Comparison of ENCODE assay signal across 10 cellular contexts in the genomic region with DNA sequence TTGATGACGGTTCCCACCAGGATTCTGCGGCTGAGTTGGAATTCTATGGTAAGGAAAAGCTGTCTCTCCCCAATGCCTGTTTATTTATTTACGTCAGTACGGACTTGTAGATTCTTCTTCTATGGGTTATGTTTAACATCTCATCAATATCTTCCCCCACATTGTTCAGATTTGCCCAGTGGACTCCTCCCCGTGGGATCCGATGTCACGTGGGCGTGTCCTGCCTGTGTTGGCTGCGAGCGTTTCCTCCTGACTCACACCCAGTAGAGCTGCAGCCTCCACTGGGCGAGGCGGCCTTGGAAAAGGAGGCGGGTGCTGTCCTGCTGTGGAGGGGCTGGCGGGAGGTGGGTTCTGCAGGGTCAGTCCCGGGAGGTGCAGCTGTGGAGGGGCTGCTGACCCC. TPM values are rescaled to one million over a fixed set of nuclear protein-coding genes. Genes with fewer than 3 reads are reported as not detected.
DNase-seq lines count a peak whose midpoint lies in the region; ATAC-seq, FAIRE-seq and TF ChIP-seq lines count a peak whose summit lies in the region.
"Had no signal": no experiment of that assay in that cellular context is flagged by ENCODE, and none has a peak within 500 bp of the region (broad histone marks: within the 10 kb centered on the region; RNA-seq: fewer than 3 reads in every experiment).

No MANE protein-coding gene starts in this region.

- FAIRE-seq in K562 (lab: Jason Lieb, UNC), result peak; percentile 62
- FAIRE-seq: TTC549 had no signal

- no peak overlapping the region for H3K4me3 ChIP-seq in BLaER1 treated with 17β-estradiol and CSF1 and Interleukin-3, amounts not matched to agents 10 nM and 100 nM
- H3K4me3 ChIP-seq in K562 (no peak overlapping the region), esophagus muscularis mucosa (no peak overlapping the region)

- H3K9ac ChIP-seq in BLaER1 treated with 17β-estradiol and CSF1 and Interleukin-3, amounts not matched to agents 10 nM and 100 nM, result no peak overlapping the region
- no peak overlapping the region for H3K9ac ChIP-seq in K562 (ENCODE audit: insufficient read depth in 1 of 2, low read depth in 2 of 2, low read length in 2 of 2)

- peaks cover 13 to 46% (median 43%) of the 10 kb centered on the region in 11 experiments for H3K27me3 ChIP-seq in BLaER1 treated with 17β-estradiol and CSF1 and Interleukin-3, amounts not matched to agents 10 nM and 100 nM
- H3K27me3 ChIP-seq in K562 (ENCODE audit: control insufficient read depth in 2 of 2, insufficient read depth in 2 of 2, low read length in 2 of 2) (peaks cover 37 to 86% of the 10 kb centered on the region in 2 experiments), esophagus muscularis mucosa (peaks cover 0 to 100% (median 13%) of the 10 kb centered on the region in 4 donors)

- H3K4me1 ChIP-seq in BLaER1 treated with 17β-estradiol and CSF1 and Interleukin-3, amounts not matched to agents 10 nM and 100 nM, result peaks cover 12 to 54% (median 33%) of the 10 kb centered on the region in 10 experiments
- peaks cover 13 to 34% of the 10 kb centered on the region in 2 experiments; a peak in 4 of 5 replicates for H3K4me1 ChIP-seq in K562 (replicated peaks in 1 of 2; ENCODE audit: control insufficient read depth in 2 of 2, insufficient read depth in 2 of 2, low read length in 2 of 2)
- peaks cover 0 to 20% (median 15%) of the 10 kb centered on the region in 4 donors for H3K4me1 ChIP-seq in esophagus muscularis mucosa

- H3K9me3 ChIP-seq in BLaER1 treated with 17β-estradiol and CSF1 and Interleukin-3, amounts not matched to agents 10 nM and 100 nM (replicated peaks in 1 of 11), result peaks cover 0 to 15% (median 0%) of the 10 kb centered on the region in 11 experiments; a peak in 4 of 22 replicates
- H3K9me3 ChIP-seq in K562 (replicated peaks; ENCODE audit: control insufficient read depth, insufficient read depth, low read depth, low read length), result no peaks in the 10 kb centered on the region
- H3K9me3 ChIP-seq in esophagus muscularis mucosa, result no peaks in the 10 kb centered on the region

- ATAC-seq in K562, result peak; percentile 15; the same call in 1 of the 3 replicates
- ATAC-seq in left lobe of liver, result peak; percentile 39
- no peak for ATAC-seq in HG03521 (IDR thresholded peaks at IDR 0.05; ENCODE audit: unreplicated experiment)

- intact Hi-C loops in K562 (cut with micrococcal nuclease), result no loop called here
- intact Hi-C loops in esophagus muscularis mucosa (cut with DNase I), result no loop called here

- 4% methylated on average over 15 of the region's 15 CpGs for WGBS in K562 (ENCODE audit: insufficient coverage, low coverage, missing lambda C conversion rate)
- WGBS in esophagus muscularis mucosa, result 11% methylated on average over 13 of the region's 15 CpGs

- no peaks in the 10 kb centered on the region for H3K79me2 ChIP-seq in K562 (ENCODE audit: control insufficient read depth, insufficient read depth, low read length)

- DNase-seq in HUDEP-2 (lab: John Stamatoyannopoulos, UW; ENCODE audit: unreplicated experiment in 76 of 76), result peak in 41 of 76 experiments; percentile 4 to 61 (median 31)
- DNase-seq in K562 (ENCODE audit: extremely low read depth in 1 of 4, low spot score in 3 of 4), result peak; percentile 56 to 67 (median 62)
- no peak for DNase-seq in left lobe of liver (ENCODE audit: low spot score)
- no peak for DNase-seq in T-helper 9 cell
- no peak for DNase-seq in esophagus muscularis mucosa (ENCODE audit: extremely low spot score)
- DNase-seq in NCI-H2029 (lab: John Stamatoyannopoulos, UW), result no peak
- DNase-seq: MM.1S had no signal

- TF ChIP-seq RAD21 in K562 (CRISPR knock-in tag; conservative IDR thresholded peaks at IDR 0.05 in 1 of 2, IDR thresholded peaks at IDR 0.05 in 1 of 2), result no peak

- CTCF ChIA-PET in K562 (lab: Yijun Ruan, JAX; ENCODE audit: low intra/inter-chr PET ratio), result no interaction called here

- H3K27ac ChIP-seq in BLaER1 treated with 17β-estradiol and CSF1 and Interleukin-3, amounts not matched to agents 10 nM and 100 nM, result no peak overlapping the region
- no peak overlapping the region for H3K27ac ChIP-seq in K562 (ENCODE audit: extremely low read depth, low read depth, low read length)
- no peak overlapping the region for H3K27ac ChIP-seq in esophagus muscularis mucosa (replicated peaks in 1 of 4)

- in situ Hi-C loops in K562 (cut with MboI), result no loop called here

- TF ChIP-seq CTCF in K562 (IDR thresholded peaks at IDR 0.05 in 2 of 3, conservative IDR thresholded peaks at IDR 0.05 in 1 of 3; ENCODE audit: insufficient read depth in 2 of 3, low read depth in 1 of 3, low read length in 3 of 3) (no peak), esophagus muscularis mucosa (IDR thresholded peaks at IDR 0.05) (no peak)

- H2AFZ ChIP-seq in K562 (ENCODE audit: low read depth, low read length), result no peak overlapping the region

- peaks cover 3% of the 10 kb centered on the region for H3K9me1 ChIP-seq in K562 (ENCODE audit: control insufficient read depth, insufficient read depth, low read length)

- peaks cover 0 to 4% (median 0%) of the 10 kb centered on the region in 11 experiments; a peak in 1 of 22 replicates for H3K36me3 ChIP-seq in BLaER1 treated with 17β-estradiol and CSF1 and Interleukin-3, amounts not matched to agents 10 nM and 100 nM
- no peaks in the 10 kb centered on the region for H3K36me3 ChIP-seq in K562 (ENCODE audit: control insufficient read depth, insufficient read depth, low read length)
- no peaks in the 10 kb centered on the region for H3K36me3 ChIP-seq in esophagus muscularis mucosa

- H4K20me1 ChIP-seq in BLaER1 treated with 17β-estradiol and CSF1 and Interleukin-3, amounts not matched to agents 10 nM and 100 nM, result peaks cover 0 to 13% (median 0%) of the 10 kb centered on the region in 11 experiments; a peak in 9 of 22 replicates
- H4K20me1 ChIP-seq in K562 (replicated peaks; ENCODE audit: control insufficient read depth, insufficient read depth, low read length), result peaks cover 11% of the 10 kb centered on the region; the same call in 1 of the 2 replicates

- no peak for TF ChIP-seq POLR2A in K562 (conservative IDR thresholded peaks at IDR 0.05)
- TF ChIP-seq POLR2A in esophagus muscularis mucosa (IDR thresholded peaks at IDR 0.05; ENCODE audit: low read depth), result no peak

- no peak for TF ChIP-seq EP300 in K562 (IDR thresholded peaks at IDR 0.05; ENCODE audit: low read length)
- no peak for TF ChIP-seq EP300 in esophagus muscularis mucosa (IDR thresholded peaks at IDR 0.05)

- POLR2A ChIA-PET in K562 (lab: Yijun Ruan, JAX), result interaction anchor here (0.8 to 1.6 kb wide), 2 partner anchors 11 to 100 kb away, joined by 3 to 4 read pairs; no protein-coding TSS in a partner anchor

- no TSS peak for BruUV-seq in K562 (replicated peaks; lab: Mats Ljungman, UMichigan)

- peak overlapping the region; percentile 42 to 94 (median 56) for H3K4me2 ChIP-seq in BLaER1 treated with 17β-estradiol and CSF1 and Interleukin-3, amounts not matched to agents 10 nM and 100 nM
- no peak overlapping the region for H3K4me2 ChIP-seq in K562 (ENCODE audit: insufficient read depth, low read length)

TF ChIP-seq in K562, 482 proteins besides CTCF, POLR2A, EP300 and RAD21 (continues in another document):
- TF ChIP-seq, protein P1, sequence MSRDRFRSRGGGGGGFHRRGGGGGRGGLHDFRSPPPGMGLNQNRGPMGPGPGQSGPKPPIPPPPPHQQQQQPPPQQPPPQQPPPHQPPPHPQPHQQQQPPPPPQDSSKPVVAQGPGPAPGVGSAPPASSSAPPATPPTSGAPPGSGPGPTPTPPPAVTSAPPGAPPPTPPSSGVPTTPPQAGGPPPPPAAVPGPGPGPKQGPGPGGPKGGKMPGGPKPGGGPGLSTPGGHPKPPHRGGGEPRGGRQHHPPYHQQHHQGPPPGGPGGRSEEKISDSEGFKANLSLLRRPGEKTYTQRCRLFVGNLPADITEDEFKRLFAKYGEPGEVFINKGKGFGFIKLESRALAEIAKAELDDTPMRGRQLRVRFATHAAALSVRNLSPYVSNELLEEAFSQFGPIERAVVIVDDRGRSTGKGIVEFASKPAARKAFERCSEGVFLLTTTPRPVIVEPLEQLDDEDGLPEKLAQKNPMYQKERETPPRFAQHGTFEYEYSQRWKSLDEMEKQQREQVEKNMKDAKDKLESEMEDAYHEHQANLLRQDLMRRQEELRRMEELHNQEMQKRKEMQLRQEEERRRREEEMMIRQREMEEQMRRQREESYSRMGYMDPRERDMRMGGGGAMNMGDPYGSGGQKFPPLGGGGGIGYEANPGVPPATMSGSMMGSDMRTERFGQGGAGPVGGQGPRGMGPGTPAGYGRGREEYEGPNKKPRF (IDR thresholded peaks at IDR 0.05; ENCODE audit: low read depth, low read length), result no peak

RNA-seq across cellular contexts. Expression of a gene that starts 46.8 kb away (rescaled TPM):
- 21.8 and 48.7 TPM in 2 replicates for total RNA-seq in K562 (2011; cell fraction: chromatin; rRNA removed; ENCODE audit: low replicate concordance)
- 35.3 and 40.5 TPM in 2 replicates for total RNA-seq in K562 (2011; cell fraction: nucleolus; rRNA removed)
- total RNA-seq in K562 (2011; cell fraction: nucleoplasm; rRNA removed), result 24.4 TPM in 2 replicates
- 16.2 and 26.3 TPM in 2 replicates for total RNA-seq in K562 (2014; rRNA removed)
- total RNA-seq in K562 (2014; rRNA removed; fragmentation: Illumina TruSeq; extraction: Trizol), result 6.8 and 7.3 TPM in 2 replicates
- 12.1 and 13.9 TPM in 2 replicates for total RNA-seq in K562 (2015; rRNA removed; fragmentation: Illumina TruSeq; extraction: Trizol)
- total RNA-seq in K562 (2021), result 21.9 and 25.2 TPM in 2 replicates
- 12.3 and 13.2 TPM in 2 replicates for polyA plus RNA-seq in K562 (2011; rRNA removed)
- polyA plus RNA-seq in K562 (2011; cell fraction: cytosol; rRNA removed), result 10.5 and 25.9 TPM in 2 replicates
- 46.8 and 83.4 TPM in 2 replicates for polyA plus RNA-seq in K562 (2011; cell fraction: nucleus; rRNA removed)
- polyA plus RNA-seq in K562 (2012), result 6.1 and 15.2 TPM in 2 replicates
- polyA plus RNA-seq in K562 (2014; fragmentation: Illumina TruSeq; extraction: Trizol), result 13.6 and 15.4 TPM in 2 replicates
- 1 to 10 TPM; 1.6 to 3.1 TPM for polyA plus RNA-seq in K562 (2014; fragmentation: Nextera tagmentation; extraction: Ambion mirVana)
- 12.8 and 17.7 TPM in 2 replicates for polyA plus RNA-seq in K562 (2014; rRNA removed)
- 5.1 and 5.5 TPM in 2 replicates for polyA minus RNA-seq in K562 (2011; rRNA and poly(A)+ RNA removed)
- 13.4 and 13.6 TPM in 2 replicates for polyA minus RNA-seq in K562 (2011; cell fraction: cytosol; rRNA and poly(A)+ RNA removed)
- polyA minus RNA-seq in K562 (2011; cell fraction: nucleus; rRNA and poly(A)+ RNA removed), result 11.7 and 15.8 TPM in 2 replicates
- 1.7 TPM for total RNA-seq in left lobe of liver
- total RNA-seq in esophagus muscularis mucosa, result 10 to 100 TPM in 3 of 4 donors, 1 to 10 TPM in 1; 10.0 to 42.4 (median 30.1) TPM

Comparison
In these comparisons a context has a peak if more than half of its experiments do, and no peak if none do; other contexts are left out.
1. DNase-seq: peak in HUDEP-2 (41 of 76) and K562 (4 of 4); none in left lobe of liver (single experiment), T-helper 9 cell (single experiment), esophagus muscularis mucosa (single experiment) and NCI-H2029 (single experiment).